Comparison of ENCODE assay signal across 14 cellular contexts in genomic region chr5:129672006-129672405, GRCh38.
DNase-seq lines count a peak whose midpoint lies in the region; TF ChIP-seq lines count a peak whose summit lies in the region.
"Had no signal": no experiment of that assay in that cellular context is flagged by ENCODE, and none has a peak within 500 bp of the region (broad histone marks: within the 10 kb centered on the region; RNA-seq: fewer than 3 reads in every experiment).

No MANE protein-coding gene starts in this region.

- H2AFZ ChIP-seq in ACC112 (ENCODE audit: low read length, unreplicated experiment): peak overlapping the region; percentile 21

- H3K36me3 ChIP-seq in ACC112 (ENCODE audit: insufficient read depth, low read length) (peaks cover 4% of the 10 kb centered on the region; the same call in 1 of the 2 replicates), HUES48 (ENCODE audit: control insufficient read depth, insufficient read depth, low read length) (peaks cover 12% of the 10 kb centered on the region; the same call in 1 of the 2 replicates), thyroid gland (no peaks in the 10 kb centered on the region)

- H3K9me3 Mint-ChIP-seq in progenitor cell of endocrine pancreas (ENCODE audit: low read depth): peaks cover 17% of the 10 kb centered on the region
- H3K9me3 Mint-ChIP-seq in activated CD4-positive, alpha-beta memory T cell treated with anti-CD3 and anti-CD28 coated beads, Interleukin-2, amount 10 ng/mL, durations not matched to agents 7 days and 5 days: no peaks in the 10 kb centered on the region
- peaks cover 8% of the 10 kb centered on the region for H3K9me3 Mint-ChIP-seq in activated T-cell treated with anti-CD3 and anti-CD28 coated beads, Interleukin-2, amount 50 U/mL, for 24 hours

- peak overlapping the region; percentile 87 for H3K27ac ChIP-seq in ACC112 (ENCODE audit: low read depth, low read length)
- peak overlapping the region; percentile 61 for H3K27ac ChIP-seq in HUES48 (ENCODE audit: low read depth, low read length)
- no peak overlapping the region for H3K27ac ChIP-seq in thyroid gland

- 58 to 63% methylated on average over 2 of the region's 2 CpGs for WGBS in thyroid gland, 2 donors

- H3K4me1 ChIP-seq in ACC112 (ENCODE audit: control insufficient read depth, insufficient read depth, low read length, unreplicated experiment) (peaks cover 28% of the 10 kb centered on the region), HUES48 (ENCODE audit: control insufficient read depth, insufficient read depth, low read length) (peaks cover 11% of the 10 kb centered on the region; the same call in 1 of the 2 replicates), thyroid gland (no peaks in the 10 kb centered on the region)

- H3K4me1 Mint-ChIP-seq in progenitor cell of endocrine pancreas (ENCODE audit: low read depth): peaks cover 2% of the 10 kb centered on the region
- H3K4me1 Mint-ChIP-seq in activated CD4-positive, alpha-beta memory T cell treated with anti-CD3 and anti-CD28 coated beads, Interleukin-2, amount 10 ng/mL, durations not matched to agents 7 days and 5 days: no peaks in the 10 kb centered on the region
- no peaks in the 10 kb centered on the region for H3K4me1 Mint-ChIP-seq in activated T-cell treated with anti-CD3 and anti-CD28 coated beads, Interleukin-2, amount 50 U/mL, for 24 hours (ENCODE audit: low read depth)
- H3K4me1 Mint-ChIP-seq: CD14-positive monocyte had no signal

- POLR2A ChIA-PET in activated CD4-positive, alpha-beta memory T cell treated with anti-CD3 and anti-CD28 coated beads, Interleukin-2, amount 10 ng/mL, durations not matched to agents 7 days and 5 days (lab: Charles Lee): no interaction called here

- no peak for TF ChIP-seq POLR2A in thyroid gland (IDR thresholded peaks at IDR 0.05)

- H3K9me3 ChIP-seq in HUES48 (ENCODE audit: control insufficient read depth, insufficient read depth, low read length): no peaks in the 10 kb centered on the region
- no peaks in the 10 kb centered on the region for H3K9me3 ChIP-seq in thyroid gland

- H3K4me3 ChIP-seq in ACC112 (ENCODE audit: low read depth, low read length) (peak overlapping the region; percentile 55; the same call in 1 of the 2 replicates), HUES48 (ENCODE audit: low read depth, low read length) (no peak overlapping the region), fibroblast of mammary gland (ENCODE audit: control insufficient read depth, low read depth, low read length) (no peak overlapping the region), thyroid gland (replicated peaks in 1 of 3) (no peak overlapping the region)

- intact Hi-C loops in thyroid gland (cut with DNase I): no loop called here

- H3K9ac ChIP-seq in HUES48 (ENCODE audit: low read depth, low read length): no peak overlapping the region

- no peaks in the 10 kb centered on the region for H3K79me2 ChIP-seq in ACC112 (ENCODE audit: control insufficient read depth, insufficient read depth, low read length, unreplicated experiment)

- peak overlapping the region; percentile 57 for H3K27ac Mint-ChIP-seq in progenitor cell of endocrine pancreas
- H3K27ac Mint-ChIP-seq in activated CD4-positive, alpha-beta memory T cell treated with anti-CD3 and anti-CD28 coated beads, Interleukin-2, amount 10 ng/mL, durations not matched to agents 7 days and 5 days: no peak overlapping the region
- no peak overlapping the region for H3K27ac Mint-ChIP-seq in activated T-cell treated with anti-CD3 and anti-CD28 coated beads, Interleukin-2, amount 50 U/mL, for 24 hours
- H3K27ac Mint-ChIP-seq: CD14-positive monocyte; CD8-positive, alpha-beta T cell had no signal

- CTCF ChIA-PET in activated CD4-positive, alpha-beta memory T cell treated with anti-CD3 and anti-CD28 coated beads, Interleukin-2, amount 10 ng/mL, durations not matched to agents 7 days and 5 days (lab: Charles Lee): no interaction called here

- H3K4me3 Mint-ChIP-seq in progenitor cell of endocrine pancreas (ENCODE audit: low read depth): no peak overlapping the region
- H3K4me3 Mint-ChIP-seq in activated CD4-positive, alpha-beta memory T cell treated with anti-CD3 and anti-CD28 coated beads, Interleukin-2, amount 10 ng/mL, durations not matched to agents 7 days and 5 days: no peak overlapping the region
- H3K4me3 Mint-ChIP-seq in activated T-cell treated with anti-CD3 and anti-CD28 coated beads, Interleukin-2, amount 50 U/mL, for 24 hours: no peak overlapping the region
- H3K4me3 Mint-ChIP-seq: CD14-positive monocyte; CD8-positive, alpha-beta T cell had no signal

- H3K27me3 Mint-ChIP-seq in progenitor cell of endocrine pancreas: no peaks in the 10 kb centered on the region
- no peaks in the 10 kb centered on the region for H3K27me3 Mint-ChIP-seq in activated CD4-positive, alpha-beta memory T cell treated with anti-CD3 and anti-CD28 coated beads, Interleukin-2, amount 10 ng/mL, durations not matched to agents 7 days and 5 days
- H3K27me3 Mint-ChIP-seq in activated T-cell treated with anti-CD3 and anti-CD28 coated beads, Interleukin-2, amount 50 U/mL, for 24 hours: no peaks in the 10 kb centered on the region

- TF ChIP-seq CTCF in fibroblast of mammary gland (conservative IDR thresholded peaks at IDR 0.05; ENCODE audit: control insufficient read depth, insufficient read depth, low read depth, low read length) (no peak), progenitor cell of endocrine pancreas (IDR thresholded peaks at IDR 0.05; ENCODE audit: unreplicated experiment) (no peak), thyroid gland (IDR thresholded peaks at IDR 0.05) (no peak)

- DNase-seq in fibroblast of mammary gland (ENCODE audit: low read depth) (peak; percentile 10), progenitor cell of endocrine pancreas (ENCODE audit: low spot score, unreplicated experiment) (no peak), thyroid gland (no peak)
- no peak for DNase-seq in activated CD4-positive, alpha-beta memory T cell treated with anti-CD3 and anti-CD28 coated beads, Interleukin-2, amount 10 ng/mL, durations not matched to agents 7 days and 5 days
- no peak for DNase-seq in activated T-cell treated with anti-CD3 and anti-CD28 coated beads, Interleukin-2, amount 50 U/mL, for 24 hours
- DNase-seq: CD8-positive, alpha-beta T cell; COR-L47; DMS153; DND-41; GDM1; IMR-90 had no signal

- peaks cover 20% of the 10 kb centered on the region for H3K36me3 Mint-ChIP-seq in progenitor cell of endocrine pancreas (ENCODE audit: insufficient read depth)
- H3K36me3 Mint-ChIP-seq in activated CD4-positive, alpha-beta memory T cell treated with anti-CD3 and anti-CD28 coated beads, Interleukin-2, amount 10 ng/mL, durations not matched to agents 7 days and 5 days (ENCODE audit: low read depth): no peaks in the 10 kb centered on the region
- H3K36me3 Mint-ChIP-seq in activated T-cell treated with anti-CD3 and anti-CD28 coated beads, Interleukin-2, amount 50 U/mL, for 24 hours (ENCODE audit: low read depth): no peaks in the 10 kb centered on the region
- H3K36me3 Mint-ChIP-seq: CD14-positive monocyte; CD8-positive, alpha-beta T cell had no signal

- no peaks in the 10 kb centered on the region for H3K27me3 ChIP-seq in ACC112 (ENCODE audit: insufficient read depth, low read length)
- no peaks in the 10 kb centered on the region for H3K27me3 ChIP-seq in HUES48 (ENCODE audit: control insufficient read depth, insufficient read depth, low read length)
- no peaks in the 10 kb centered on the region for H3K27me3 ChIP-seq in thyroid gland

Comparison
In these comparisons a context has a peak if more than half of its experiments do, and no peak if none do; other contexts are left out.
1. H3K27ac ChIP-seq: peak in ACC112 (single experiment) and HUES48 (single experiment); none in thyroid gland (0 of 3).